In the genomic region with DNA sequence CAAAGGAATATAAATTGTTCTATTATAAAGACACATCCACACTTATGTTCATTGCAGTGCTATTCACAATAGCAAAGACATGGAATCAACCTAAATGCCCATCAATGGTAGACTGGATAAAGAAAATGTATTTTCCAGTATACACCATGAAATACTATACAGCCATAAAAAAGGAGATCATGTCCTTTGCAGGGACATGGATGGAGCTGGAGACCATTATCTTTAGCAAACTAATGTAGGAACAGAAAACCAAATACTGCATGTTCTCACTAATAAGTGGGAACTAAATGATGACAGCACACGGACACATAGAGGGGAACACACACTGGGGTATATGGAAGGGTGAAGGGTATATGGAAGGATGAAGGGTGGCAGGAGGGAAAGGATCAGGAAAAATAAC, we compare ENCODE assay signal across 1 cellular context.
TF ChIP-seq lines count a peak whose summit lies in the region.

No MANE protein-coding gene starts in this region.

TF ChIP-seq in HEK293, 187 proteins besides CTCF, POLR2A, EP300 and RAD21 (continued from another document):
- TF ChIP-seq, protein P1, sequence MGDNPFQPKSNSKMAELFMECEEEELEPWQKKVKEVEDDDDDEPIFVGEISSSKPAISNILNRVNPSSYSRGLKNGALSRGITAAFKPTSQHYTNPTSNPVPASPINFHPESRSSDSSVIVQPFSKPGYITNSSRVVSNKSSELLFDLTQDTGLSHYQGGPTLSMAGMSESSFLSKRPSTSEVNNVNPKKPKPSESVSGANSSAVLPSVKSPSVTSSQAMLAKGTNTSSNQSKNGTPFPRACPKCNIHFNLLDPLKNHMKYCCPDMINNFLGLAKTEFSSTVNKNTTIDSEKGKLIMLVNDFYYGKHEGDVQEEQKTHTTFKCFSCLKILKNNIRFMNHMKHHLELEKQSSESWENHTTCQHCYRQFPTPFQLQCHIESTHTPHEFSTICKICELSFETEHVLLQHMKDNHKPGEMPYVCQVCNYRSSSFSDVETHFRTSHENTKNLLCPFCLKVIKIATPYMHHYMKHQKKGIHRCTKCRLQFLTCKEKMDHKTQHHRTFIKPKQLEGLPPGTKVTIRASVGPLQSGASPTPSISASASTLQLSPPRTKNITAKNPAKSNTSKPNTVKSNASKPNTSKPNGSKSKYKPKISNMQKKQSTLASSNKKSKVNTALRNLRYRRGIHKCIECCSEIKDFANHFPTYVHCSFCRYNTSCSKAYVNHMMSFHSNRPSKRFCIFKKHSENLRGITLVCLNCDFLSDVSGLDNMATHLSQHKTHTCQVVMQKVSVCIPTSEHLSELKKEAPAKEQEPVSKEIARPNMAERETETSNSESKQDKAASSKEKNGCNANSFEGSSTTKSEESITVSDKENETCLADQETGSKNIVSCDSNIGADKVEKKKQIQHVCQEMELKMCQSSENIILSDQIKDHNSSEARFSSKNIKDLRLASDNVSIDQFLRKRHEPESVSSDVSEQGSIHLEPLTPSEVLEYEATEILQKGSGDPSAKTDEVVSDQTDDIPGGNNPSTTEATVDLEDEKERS (tag by site-specific recombination; IDR thresholded peaks at IDR 0.05): peak; percentile 80; the same call in 1 of the 2 replicates
- TF ChIP-seq ZNF146 (tag by site-specific recombination; IDR thresholded peaks at IDR 0.05) (peak; percentile 100), ZNF610 (tag by site-specific recombination; IDR thresholded peaks at IDR 0.05; ENCODE audit: borderline replicate concordance) (peak; percentile 55; the same call in 1 of the 2 replicates)
